Comparison of ENCODE assay signal across 1 cellular context in genomic region chr16:66904428-66904845, GRCh38.
TF ChIP-seq lines count a peak whose summit lies in the region.

No MANE protein-coding gene starts in this region.

TF ChIP-seq in HepG2, 621 proteins besides CTCF, POLR2A, EP300 and RAD21:
- TF ChIP-seq NFKB2 (CRISPR knock-in tag; IDR thresholded peaks at IDR 0.05; ENCODE audit: borderline replicate concordance) (no peak), ZHX1 (CRISPR knock-in tag; IDR thresholded peaks at IDR 0.05; ENCODE audit: low read depth) (peak; percentile 33; the same call in 1 of the 2 replicates), ELF4 (CRISPR knock-in tag; IDR thresholded peaks at IDR 0.05; ENCODE audit: borderline replicate concordance) (no peak), KAT7 (CRISPR knock-in tag; IDR thresholded peaks at IDR 0.05; ENCODE audit: borderline replicate concordance) (peak; percentile 11; the same call in 1 of the 2 replicates), NRL (CRISPR knock-in tag; IDR thresholded peaks at IDR 0.05; ENCODE audit: borderline replicate concordance) (no peak), ZNF788 (CRISPR knock-in tag; IDR thresholded peaks at IDR 0.05; ENCODE audit: borderline replicate concordance) (0 out of 2 replicates have a peak, but pooled peaks have one; percentile 16), ZNF138 (CRISPR knock-in tag; IDR thresholded peaks at IDR 0.05; ENCODE audit: low read depth) (peak; percentile 53; the same call in 1 of the 2 replicates), EED (CRISPR knock-in tag; IDR thresholded peaks at IDR 0.05) (peak; percentile 64; the same call in 1 of the 2 replicates), ZSCAN21 (CRISPR knock-in tag; IDR thresholded peaks at IDR 0.05; ENCODE audit: borderline replicate concordance) (0 out of 2 replicates have a peak, but pooled peaks have one; percentile 43), ZNF235 (CRISPR knock-in tag; IDR thresholded peaks at IDR 0.05; ENCODE audit: borderline replicate concordance) (peak; percentile 41; the same call in 1 of the 2 replicates), SMAD1 (CRISPR knock-in tag; IDR thresholded peaks at IDR 0.05; ENCODE audit: borderline replicate concordance, low read depth) (0 out of 2 replicates have a peak, but pooled peaks have one; percentile 33), IRF2 (CRISPR knock-in tag; IDR thresholded peaks at IDR 0.05) (no peak), HNRNPL (IDR thresholded peaks at IDR 0.05; ENCODE audit: low read depth, low read length) (0 out of 2 replicates have a peak, but pooled peaks have one; percentile 9), XBP1 (CRISPR knock-in tag; IDR thresholded peaks at IDR 0.05) (no peak)
- TF ChIP-seq, protein P1, sequence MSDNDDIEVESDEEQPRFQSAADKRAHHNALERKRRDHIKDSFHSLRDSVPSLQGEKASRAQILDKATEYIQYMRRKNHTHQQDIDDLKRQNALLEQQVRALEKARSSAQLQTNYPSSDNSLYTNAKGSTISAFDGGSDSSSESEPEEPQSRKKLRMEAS (IDR thresholded peaks at IDR 0.05): peak; percentile 1; the same call in 1 of the 2 replicates
- TF ChIP-seq, protein P2, sequence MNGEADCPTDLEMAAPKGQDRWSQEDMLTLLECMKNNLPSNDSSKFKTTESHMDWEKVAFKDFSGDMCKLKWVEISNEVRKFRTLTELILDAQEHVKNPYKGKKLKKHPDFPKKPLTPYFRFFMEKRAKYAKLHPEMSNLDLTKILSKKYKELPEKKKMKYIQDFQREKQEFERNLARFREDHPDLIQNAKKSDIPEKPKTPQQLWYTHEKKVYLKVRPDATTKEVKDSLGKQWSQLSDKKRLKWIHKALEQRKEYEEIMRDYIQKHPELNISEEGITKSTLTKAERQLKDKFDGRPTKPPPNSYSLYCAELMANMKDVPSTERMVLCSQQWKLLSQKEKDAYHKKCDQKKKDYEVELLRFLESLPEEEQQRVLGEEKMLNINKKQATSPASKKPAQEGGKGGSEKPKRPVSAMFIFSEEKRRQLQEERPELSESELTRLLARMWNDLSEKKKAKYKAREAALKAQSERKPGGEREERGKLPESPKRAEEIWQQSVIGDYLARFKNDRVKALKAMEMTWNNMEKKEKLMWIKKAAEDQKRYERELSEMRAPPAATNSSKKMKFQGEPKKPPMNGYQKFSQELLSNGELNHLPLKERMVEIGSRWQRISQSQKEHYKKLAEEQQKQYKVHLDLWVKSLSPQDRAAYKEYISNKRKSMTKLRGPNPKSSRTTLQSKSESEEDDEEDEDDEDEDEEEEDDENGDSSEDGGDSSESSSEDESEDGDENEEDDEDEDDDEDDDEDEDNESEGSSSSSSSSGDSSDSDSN (CRISPR knock-in tag; IDR thresholded peaks at IDR 0.05): peak; percentile 9; the same call in 1 of the 2 replicates
